In genomic region chr3:18789734-18790133, GRCh38 we compare ENCODE assay signal across 21 cellular contexts.
"Had no signal": no experiment of that assay in that cellular context is flagged by ENCODE, and none has a peak within 500 bp of the region (broad histone marks: within the 10 kb centered on the region; RNA-seq: fewer than 3 reads in every experiment).

No MANE protein-coding gene starts in this region.

- H3K9me3 Mint-ChIP-seq: activated CD4-positive, alpha-beta memory T cell treated with anti-CD3 and anti-CD28 coated beads, Interleukin-2, amount 10 ng/mL, durations not matched to agents 7 days and 5 days; activated CD4-positive, alpha-beta T cell treated with anti-CD3 and anti-CD28 coated beads, Interleukin-2, amount 10 ng/mL, durations not matched to agents 24 days and 14 days; activated T-helper 2 cell treated with anti-CD3 and anti-CD28 coated beads, Interferon-gamma antibody, Interleukin-2, Interleukin-4, amounts not matched to agents 10 μg/mL and 5 μg/mL and 100 μg/mL, durations not matched to agents 14 hours and 24 hours and 36 hours; naive B cell; stimulated activated naive B cell treated with anti-CD40 and anti-IgM and Interleukin-4, amounts not matched to agents 10 μg/mL and 1 μg/mL and 100 μg/mL, for 72 hours had no signal

- H3K27me3 Mint-ChIP-seq: activated CD4-positive, alpha-beta memory T cell treated with anti-CD3 and anti-CD28 coated beads, Interleukin-2, amount 10 ng/mL, durations not matched to agents 7 days and 5 days; naive B cell; stimulated activated naive B cell treated with anti-CD40 and anti-IgM and Interleukin-4, amounts not matched to agents 10 μg/mL and 1 μg/mL and 100 μg/mL, for 72 hours; T-helper 17 cell had no signal

- H3K4me3 Mint-ChIP-seq: activated CD4-positive, alpha-beta memory T cell treated with anti-CD3 and anti-CD28 coated beads, Interleukin-2, amount 10 ng/mL, durations not matched to agents 7 days and 5 days; activated CD4-positive, alpha-beta T cell treated with anti-CD3 and anti-CD28 coated beads, Interleukin-2, amount 10 ng/mL, durations not matched to agents 24 days and 14 days; mesothelial cell of epicardium; naive B cell; stimulated activated naive B cell treated with anti-CD40 and anti-IgM and Interleukin-4, amounts not matched to agents 10 μg/mL and 1 μg/mL and 100 μg/mL, for 72 hours; T-helper 17 cell had no signal

- H3K27ac Mint-ChIP-seq: activated CD4-positive, alpha-beta memory T cell treated with anti-CD3 and anti-CD28 coated beads, Interleukin-2, amount 10 ng/mL, durations not matched to agents 7 days and 5 days; activated CD4-positive, alpha-beta T cell treated with anti-CD3 and anti-CD28 coated beads, Interleukin-2, amount 10 ng/mL, durations not matched to agents 24 days and 14 days; activated T-helper 2 cell treated with anti-CD3 and anti-CD28 coated beads, Interferon-gamma antibody, Interleukin-2, Interleukin-4, amounts not matched to agents 10 μg/mL and 5 μg/mL and 100 μg/mL, durations not matched to agents 14 hours and 24 hours and 36 hours; mesothelial cell of epicardium; naive B cell; stimulated activated naive B cell treated with anti-CD40 and anti-IgM and Interleukin-4, amounts not matched to agents 10 μg/mL and 1 μg/mL and 100 μg/mL, for 72 hours; T-helper 17 cell had no signal

- DNase-seq: activated CD4-positive, alpha-beta memory T cell treated with anti-CD3 and anti-CD28 coated beads, Interleukin-2, amount 10 ng/mL, durations not matched to agents 7 days and 5 days; adrenal gland; aorta; body of pancreas; dermis blood vessel endothelial cell; effector CD4-positive, alpha-beta T cell; esophagus squamous epithelium; heart right ventricle; naive B cell; stimulated activated CD4-positive, alpha-beta T cell treated with anti-CD3 and anti-CD28 coated beads, Interleukin-1b, Interleukin-23, amount 100 ng/mL, for 48 hours; stimulated activated CD4-positive, alpha-beta T cell treated with anti-CD3 and anti-CD28 coated beads, Interleukin-4, amount 100 ng/mL, for 4 hours; stimulated activated CD8-positive, alpha-beta memory T cell treated with anti-CD3 and anti-CD28 coated beads, Interleukin-4, amount 100 ng/mL, for 48 hours; stimulated activated naive B cell treated with anti-CD40 and anti-IgM and Interleukin-4, amounts not matched to agents 10 μg/mL and 1 μg/mL and 100 μg/mL, for 72 hours; T-helper 17 cell; T1000; WERI-Rb-1 had no signal

- ATAC-seq: activated CD4-positive, CD25-positive, alpha-beta regulatory T cell treated with anti-CD3 and anti-CD28 coated beads, Interleukin-2, amount 50 U/mL, for 24 hours; body of pancreas; heart right ventricle; SK-N-SH treated with all-trans-retinoic acid at 6 μM for 48 hours; stimulated activated naive B cell treated with anti-CD40 and anti-IgM and Interleukin-4, amounts not matched to agents 10 μg/mL and 1 μg/mL and 100 μg/mL, for 72 hours had no signal

- H3K4me1 Mint-ChIP-seq: mesothelial cell of epicardium, naive B cell had no signal

- H3K36me3 Mint-ChIP-seq: mesothelial cell of epicardium; naive B cell; stimulated activated naive B cell treated with anti-CD40 and anti-IgM and Interleukin-4, amounts not matched to agents 10 μg/mL and 1 μg/mL and 100 μg/mL, for 72 hours had no signal
